16 cellular contexts compared by ENCODE assay signal in genomic region chr6:33616913-33617312, GRCh38. TPM values are rescaled to one million over a fixed set of nuclear protein-coding genes. Genes with fewer than 3 reads are reported as not detected.
DNase-seq lines count a peak whose midpoint lies in the region; ATAC-seq and TF ChIP-seq lines count a peak whose summit lies in the region.
"Had no signal": no experiment of that assay in that cellular context is flagged by ENCODE, and none has a peak within 500 bp of the region (broad histone marks: within the 10 kb centered on the region; RNA-seq: fewer than 3 reads in every experiment).

No MANE protein-coding gene starts in this region.

- no peaks in the 10 kb centered on the region for H3K27me3 ChIP-seq in CD8-positive, alpha-beta memory T cell (ENCODE audit: insufficient read depth, low read length, poor library complexity, severe bottlenecking)
- H3K27me3 ChIP-seq in naive thymus-derived CD4-positive, alpha-beta T cell (ENCODE audit: control insufficient read depth in 2 of 2, insufficient read depth in 2 of 2, low read length in 2 of 2): no peaks in the 10 kb centered on the region
- H3K27me3 ChIP-seq: SJSA1 had no signal

- no peak for TF ChIP-seq CTCF in RWPE1 (conservative IDR thresholded peaks at IDR 0.05; ENCODE audit: low read depth)

- no peak overlapping the region for H3K27ac ChIP-seq in CD8-positive, alpha-beta memory T cell (ENCODE audit: low read depth, low read length)
- peak overlapping the region; percentile 98 for H3K27ac ChIP-seq in RWPE1
- peak overlapping the region; percentile 33 for H3K27ac ChIP-seq in naive thymus-derived CD4-positive, alpha-beta T cell (ENCODE audit: low read depth, low read length)
- H3K27ac ChIP-seq: A549; BLaER1 treated with 17β-estradiol and CSF1 and Interleukin-3, amounts not matched to agents 10 nM and 100 nM; SJSA1 had no signal

- no peak overlapping the region for H3K4me3 ChIP-seq in CD8-positive, alpha-beta memory T cell (ENCODE audit: low read length)
- H3K4me3 ChIP-seq in naive thymus-derived CD4-positive, alpha-beta T cell (ENCODE audit: low read length): no peak overlapping the region
- H3K4me3 ChIP-seq: A549; BLaER1 treated with 17β-estradiol and CSF1 and Interleukin-3, amounts not matched to agents 10 nM and 100 nM; SJSA1 had no signal

- no peaks in the 10 kb centered on the region for H3K9me3 Mint-ChIP-seq in CD8-positive, alpha-beta memory T cell
- no peaks in the 10 kb centered on the region for H3K9me3 Mint-ChIP-seq in effector memory CD8-positive, alpha-beta T cell
- H3K9me3 Mint-ChIP-seq in naive thymus-derived CD4-positive, alpha-beta T cell: peaks cover 0 to 2% (median 0%) of the 10 kb centered on the region in 11 donors
- no peaks in the 10 kb centered on the region for H3K9me3 Mint-ChIP-seq in activated naive CD4-positive, alpha-beta T cell treated with anti-CD3 and anti-CD28 coated beads for 36 hours

- POLR2A ChIA-PET in CD8-positive, alpha-beta memory T cell (lab: Charles Lee): no interaction called here
- POLR2A ChIA-PET in RWPE1 (lab: Yijun Ruan, JAX; ENCODE audit: low non-redundant PET): no interaction called here
- POLR2A ChIA-PET in naive thymus-derived CD4-positive, alpha-beta T cell (lab: Charles Lee): interaction anchor here (0.6 to 1.2 kb wide), 3 partner anchors 21 to 94 kb away, joined by 4 to 5 read pairs (median 4); no protein-coding TSS in a partner anchor

- intact Hi-C loops in naive thymus-derived CD4-positive, alpha-beta T cell (cut with micrococcal nuclease): no loop called here
- intact Hi-C loops in activated naive CD4-positive, alpha-beta T cell treated with anti-CD3 and anti-CD28 coated beads for 36 hours (cut with micrococcal nuclease): no loop called here

- CTCF ChIA-PET in CD8-positive, alpha-beta memory T cell (lab: Charles Lee): no interaction called here
- CTCF ChIA-PET in RWPE1 (lab: Yijun Ruan, JAX): interaction anchor here (0.6 kb wide), 2 partner anchors 10 to 354 kb away, joined by 4 to 5 read pairs; no protein-coding TSS in a partner anchor
- CTCF ChIA-PET in naive thymus-derived CD4-positive, alpha-beta T cell (lab: Charles Lee): interaction anchor here (0.5 to 0.9 kb wide), 4 partner anchors 8 to 30 kb away, joined by 3 read pairs; no protein-coding TSS in a partner anchor
- CTCF ChIA-PET in activated naive CD4-positive, alpha-beta T cell treated with anti-CD3 and anti-CD28 coated beads for 36 hours (lab: Charles Lee): interaction anchor here (0.9 to 4.0 kb wide), 2 partner anchors 9 to 32 kb away, joined by 3 to 18 read pairs; no protein-coding TSS in a partner anchor

- peaks cover 29 to 36% (median 35%) of the 10 kb centered on the region in 3 donors for H3K4me1 Mint-ChIP-seq in CD8-positive, alpha-beta memory T cell
- H3K4me1 Mint-ChIP-seq in effector memory CD8-positive, alpha-beta T cell (ENCODE audit: low read depth in 2 of 2): peaks cover 15 to 34% of the 10 kb centered on the region in 2 donors
- peaks cover 8 to 41% (median 29%) of the 10 kb centered on the region in 7 donors for H3K4me1 Mint-ChIP-seq in naive thymus-derived CD4-positive, alpha-beta T cell
- peaks cover 18% of the 10 kb centered on the region for H3K4me1 Mint-ChIP-seq in activated naive CD4-positive, alpha-beta T cell treated with anti-CD3 and anti-CD28 coated beads for 36 hours (ENCODE audit: low read depth)

- no peaks in the 10 kb centered on the region for H3K27me3 Mint-ChIP-seq in CD8-positive, alpha-beta memory T cell
- H3K27me3 Mint-ChIP-seq in effector memory CD8-positive, alpha-beta T cell: no peaks in the 10 kb centered on the region
- H3K27me3 Mint-ChIP-seq in naive thymus-derived CD4-positive, alpha-beta T cell: peaks cover 0 to 4% (median 0%) of the 10 kb centered on the region in 5 donors
- no peaks in the 10 kb centered on the region for H3K27me3 Mint-ChIP-seq in activated naive CD4-positive, alpha-beta T cell treated with anti-CD3 and anti-CD28 coated beads for 36 hours (ENCODE audit: low read depth)

- H3K4me1 ChIP-seq in CD8-positive, alpha-beta memory T cell (ENCODE audit: insufficient read depth, low read length): peaks cover 23% of the 10 kb centered on the region
- H3K4me1 ChIP-seq in naive thymus-derived CD4-positive, alpha-beta T cell (ENCODE audit: control insufficient read depth in 2 of 2, insufficient read depth in 2 of 2, low read length in 2 of 2): peaks cover 0 to 17% of the 10 kb centered on the region in 2 donors

- H3K36me3 Mint-ChIP-seq in CD8-positive, alpha-beta memory T cell: peaks cover 0 to 8% (median 0%) of the 10 kb centered on the region in 3 donors
- peaks cover 20% of the 10 kb centered on the region for H3K36me3 Mint-ChIP-seq in effector memory CD8-positive, alpha-beta T cell (ENCODE audit: insufficient read depth)
- H3K36me3 Mint-ChIP-seq in naive thymus-derived CD4-positive, alpha-beta T cell: no peaks in the 10 kb centered on the region
- no peaks in the 10 kb centered on the region for H3K36me3 Mint-ChIP-seq in activated naive CD4-positive, alpha-beta T cell treated with anti-CD3 and anti-CD28 coated beads for 36 hours (ENCODE audit: low read depth)

- ATAC-seq in effector memory CD8-positive, alpha-beta T cell (replicated peaks): no peak
- no peak for ATAC-seq in naive thymus-derived CD4-positive, alpha-beta T cell
- no peak for ATAC-seq in GM18909 (IDR thresholded peaks at IDR 0.05; ENCODE audit: poor library complexity, unreplicated experiment)
- ATAC-seq in HG03521 (IDR thresholded peaks at IDR 0.05; ENCODE audit: unreplicated experiment): no peak
- ATAC-seq: A549, PC-3 had no signal

- H3K9me3 ChIP-seq in CD8-positive, alpha-beta memory T cell (ENCODE audit: low read length): no peaks in the 10 kb centered on the region
- H3K9me3 ChIP-seq in naive thymus-derived CD4-positive, alpha-beta T cell (ENCODE audit: control insufficient read depth in 2 of 3, low read length in 3 of 3): no peaks in the 10 kb centered on the region
- H3K9me3 ChIP-seq: A549, SJSA1 had no signal

- DNase-seq in CD8-positive, alpha-beta memory T cell: peak in 2 of 5 donors; percentile 41 to 49
- DNase-seq in RWPE1 (ENCODE audit: low spot score) (no peak), NCI-H1048 (lab: John Stamatoyannopoulos, UW) (no peak)
- DNase-seq in effector memory CD8-positive, alpha-beta T cell: peak in 1 of 3 experiments; percentile 14
- peak in 5 of 9 donors; percentile 20 to 48 (median 42) for DNase-seq in naive thymus-derived CD4-positive, alpha-beta T cell
- no peak for DNase-seq in activated naive CD4-positive, alpha-beta T cell treated with anti-CD3 and anti-CD28 coated beads for 36 hours
- DNase-seq: DMS 273 treated with DMSO at 0.1 percent for 48 hours, NCI-H1417 treated with DMSO at 0.1 percent for 48 hours, NCI-H1930, NCI-H446 treated with DMSO at 0.1 percent for 48 hours, PC-3 had no signal

- peak overlapping the region in 5 of 7 donors; percentile 33 to 81 (median 68) for H3K4me3 Mint-ChIP-seq in CD8-positive, alpha-beta memory T cell
- H3K4me3 Mint-ChIP-seq in effector memory CD8-positive, alpha-beta T cell: peak overlapping the region in 1 of 2 donors; percentile 60
- H3K4me3 Mint-ChIP-seq in naive thymus-derived CD4-positive, alpha-beta T cell: peak overlapping the region in 6 of 10 donors; percentile 23 to 58 (median 37)
- no peak overlapping the region for H3K4me3 Mint-ChIP-seq in activated naive CD4-positive, alpha-beta T cell treated with anti-CD3 and anti-CD28 coated beads for 36 hours

- no peaks in the 10 kb centered on the region for H3K36me3 ChIP-seq in CD8-positive, alpha-beta memory T cell (ENCODE audit: insufficient read depth, low read length)
- peaks cover 0 to 6% (median 0%) of the 10 kb centered on the region in 3 experiments for H3K36me3 ChIP-seq in naive thymus-derived CD4-positive, alpha-beta T cell (ENCODE audit: control insufficient read depth in 2 of 3, insufficient read depth in 3 of 3, low read length in 3 of 3)
- H3K36me3 ChIP-seq: BLaER1 treated with 17β-estradiol and CSF1 and Interleukin-3, amounts not matched to agents 10 nM and 100 nM had no signal

- H3K27ac Mint-ChIP-seq in CD8-positive, alpha-beta memory T cell: peak overlapping the region; percentile 21 to 90 (median 85)
- H3K27ac Mint-ChIP-seq in effector memory CD8-positive, alpha-beta T cell: peak overlapping the region; percentile 69 to 94
- peak overlapping the region in 7 of 9 donors; percentile 8 to 84 (median 66) for H3K27ac Mint-ChIP-seq in naive thymus-derived CD4-positive, alpha-beta T cell
- H3K27ac Mint-ChIP-seq in activated naive CD4-positive, alpha-beta T cell treated with anti-CD3 and anti-CD28 coated beads for 36 hours: no peak overlapping the region

RNA-seq across cellular contexts. Expression of gene ITPR3, which starts 4.2 kb away (rescaled TPM):
- 10 to 100 TPM; 42.0 to 43.3 TPM for total RNA-seq in CD8-positive, alpha-beta memory T cell
- 7.9 TPM for polyA plus RNA-seq in CD8-positive, alpha-beta memory T cell
- total RNA-seq in naive thymus-derived CD4-positive, alpha-beta T cell: 10 to 100 TPM; 35.6 to 65.7 (median 47.7) TPM
- polyA plus RNA-seq in naive thymus-derived CD4-positive, alpha-beta T cell: 1 to 10 TPM; 1.7 to 7.3 TPM
- 10 to 100 TPM; 34.8 to 35.1 TPM for total RNA-seq in activated naive CD4-positive, alpha-beta T cell treated with anti-CD3 and anti-CD28 coated beads for 36 hours

RNA-seq across cellular contexts. Expression of gene BAK1, which starts 36.8 kb away (rescaled TPM):
- total RNA-seq in CD8-positive, alpha-beta memory T cell: 10 to 100 TPM; 48.5 to 50.1 TPM
- polyA plus RNA-seq in CD8-positive, alpha-beta memory T cell: 43.4 TPM
- 10 to 100 TPM; 16.9 to 78.8 (median 22.0) TPM for total RNA-seq in naive thymus-derived CD4-positive, alpha-beta T cell
- polyA plus RNA-seq in naive thymus-derived CD4-positive, alpha-beta T cell: 10 to 100 TPM in 1 of 2 donors, 1 to 10 TPM in 1; 9.6 to 21.7 TPM
- 10 to 100 TPM; 38.3 to 41.1 TPM for total RNA-seq in activated naive CD4-positive, alpha-beta T cell treated with anti-CD3 and anti-CD28 coated beads for 36 hours

Comparison
In these comparisons a context has a peak if more than half of its experiments do, and no peak if none do; other contexts are left out.
1. DNase-seq: peak in naive thymus-derived CD4-positive, alpha-beta T cell (5 of 9); none in RWPE1 (single experiment), NCI-H1048 (single experiment) and activated naive CD4-positive, alpha-beta T cell treated with anti-CD3 and anti-CD28 coated beads for 36 hours (single experiment).